ENCODE assay signal across 11 cellular contexts in the genomic region with DNA sequence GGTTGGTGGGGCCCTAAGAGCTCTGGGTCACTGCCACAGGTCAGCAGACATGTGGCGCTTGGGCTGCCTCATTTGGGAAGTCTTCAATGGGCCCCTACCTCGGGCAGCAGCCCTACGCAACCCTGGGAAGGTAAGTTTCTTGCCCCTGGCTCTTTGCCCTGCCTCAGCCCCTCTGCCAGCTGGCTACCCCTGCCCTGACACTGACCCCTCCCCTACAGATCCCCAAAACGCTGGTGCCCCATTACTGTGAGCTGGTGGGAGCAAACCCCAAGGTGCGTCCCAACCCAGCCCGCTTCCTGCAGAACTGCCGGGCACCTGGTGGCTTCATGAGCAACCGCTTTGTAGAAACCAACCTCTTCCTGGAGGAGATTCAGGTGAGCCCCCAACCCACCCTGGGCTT. TPM values are rescaled to one million over a fixed set of nuclear protein-coding genes. Genes with fewer than 3 reads are reported as not detected.
A peak's percentile ranks its signal among the peaks of the same experiment; 100 is the strongest.
DNase-seq lines count a peak whose midpoint lies in the region; ATAC-seq and TF ChIP-seq lines count a peak whose summit lies in the region.
"Had no signal": no experiment of that assay in that cellular context is flagged by ENCODE, and none has a peak within 500 bp of the region (broad histone marks: within the 10 kb centered on the region; RNA-seq: fewer than 3 reads in every experiment).

No MANE protein-coding gene starts in this region.

- H3K36me3 Mint-ChIP-seq in activated naive CD4-positive, alpha-beta T cell treated with anti-CD3 and anti-CD28 coated beads, Interleukin-2, amount 50 U/mL, for 24 hours, result no peaks in the 10 kb centered on the region
- H3K36me3 Mint-ChIP-seq in WTC11, result peaks cover 19% of the 10 kb centered on the region

- ATAC-seq in WTC11, result no peak
- ATAC-seq: Panc1 had no signal

- no peaks in the 10 kb centered on the region for H3K27me3 Mint-ChIP-seq in activated naive CD4-positive, alpha-beta T cell treated with anti-CD3 and anti-CD28 coated beads, Interleukin-2, amount 50 U/mL, for 24 hours
- peaks cover 11% of the 10 kb centered on the region for H3K27me3 Mint-ChIP-seq in WTC11 (ENCODE audit: low read depth)

- H3K27me3 ChIP-seq in tibial artery, result no peaks in the 10 kb centered on the region
- H3K27me3 ChIP-seq: vagina had no signal

- DNase-seq in activated naive CD4-positive, alpha-beta T cell treated with anti-CD3 and anti-CD28 coated beads, Interleukin-2, amount 50 U/mL, for 16 hours, result no peak
- no peak for DNase-seq in WTC11 (ENCODE audit: low spot score)
- DNase-seq in islet precursor cell, result peak; percentile 42
- no peak for DNase-seq in tibial artery
- no peak for DNase-seq in UCSD-AML1 (lab: John Stamatoyannopoulos, UW; ENCODE audit: unreplicated experiment)
- no peak for DNase-seq in OCI-M2 (lab: John Stamatoyannopoulos, UW; ENCODE audit: unreplicated experiment)
- no peak for DNase-seq in stimulated activated CD4-positive, alpha-beta T cell treated with anti-CD3 and anti-CD28 coated beads, Interleukin-1b, Interleukin-23, amount 100 ng/mL, for 48 hours
- DNase-seq: activated effector memory CD4-positive, alpha-beta T cell treated with anti-CD3 and anti-CD28 coated beads, Interleukin-2, amount 50 U/mL, for 16 hours had no signal

- peak overlapping the region; percentile 90 for H3K27ac ChIP-seq in tibial artery

- intact Hi-C loops in tibial artery (cut with DNase I; ENCODE audit: low total_unique reads), result loop anchor here (5.0 kb wide), 1 partner anchor 86 kb away; a partner anchor contains a TSS

- POLR2A ChIA-PET in WTC11 (lab: Charles Lee), result no interaction called here

- H3K4me1 Mint-ChIP-seq in activated naive CD4-positive, alpha-beta T cell treated with anti-CD3 and anti-CD28 coated beads, Interleukin-2, amount 50 U/mL, for 24 hours, result peaks cover 57% of the 10 kb centered on the region
- peaks cover 16% of the 10 kb centered on the region for H3K4me1 Mint-ChIP-seq in WTC11

- no peak overlapping the region for H3K4me3 ChIP-seq in tibial artery

- no peak overlapping the region for H3K27ac Mint-ChIP-seq in activated naive CD4-positive, alpha-beta T cell treated with anti-CD3 and anti-CD28 coated beads, Interleukin-2, amount 50 U/mL, for 24 hours
- H3K27ac Mint-ChIP-seq in WTC11, result no peak overlapping the region

- H3K36me3 ChIP-seq in tibial artery, result peaks cover 22 to 58% (median 33%) of the 10 kb centered on the region in 3 donors

- no peaks in the 10 kb centered on the region for H3K9me3 ChIP-seq in tibial artery
- H3K9me3 ChIP-seq: vagina had no signal

- TF ChIP-seq CTCF in WTC11 (IDR thresholded peaks at IDR 0.05) (no peak), tibial artery (IDR thresholded peaks at IDR 0.05) (no peak)

- H3K4me3 Mint-ChIP-seq in activated naive CD4-positive, alpha-beta T cell treated with anti-CD3 and anti-CD28 coated beads, Interleukin-2, amount 50 U/mL, for 24 hours, result peak overlapping the region; percentile 64
- H3K4me3 Mint-ChIP-seq in WTC11, result peak overlapping the region; percentile 72; the same call in 1 of the 2 replicates

- H3K9me3 Mint-ChIP-seq in activated naive CD4-positive, alpha-beta T cell treated with anti-CD3 and anti-CD28 coated beads, Interleukin-2, amount 50 U/mL, for 24 hours, result no peaks in the 10 kb centered on the region
- no peaks in the 10 kb centered on the region for H3K9me3 Mint-ChIP-seq in WTC11

- H3K4me1 ChIP-seq in tibial artery, result peaks cover 4 to 27% (median 21%) of the 10 kb centered on the region in 4 donors

- CTCF ChIA-PET in WTC11 (lab: Charles Lee), result interaction anchor here (3.3 kb wide), 1 partner anchor 14 kb away, joined by 27 read pairs; no protein-coding TSS in a partner anchor

TF ChIP-seq in WTC11, 78 proteins besides CTCF, POLR2A, EP300 and RAD21:
- TF ChIP-seq, protein P1, sequence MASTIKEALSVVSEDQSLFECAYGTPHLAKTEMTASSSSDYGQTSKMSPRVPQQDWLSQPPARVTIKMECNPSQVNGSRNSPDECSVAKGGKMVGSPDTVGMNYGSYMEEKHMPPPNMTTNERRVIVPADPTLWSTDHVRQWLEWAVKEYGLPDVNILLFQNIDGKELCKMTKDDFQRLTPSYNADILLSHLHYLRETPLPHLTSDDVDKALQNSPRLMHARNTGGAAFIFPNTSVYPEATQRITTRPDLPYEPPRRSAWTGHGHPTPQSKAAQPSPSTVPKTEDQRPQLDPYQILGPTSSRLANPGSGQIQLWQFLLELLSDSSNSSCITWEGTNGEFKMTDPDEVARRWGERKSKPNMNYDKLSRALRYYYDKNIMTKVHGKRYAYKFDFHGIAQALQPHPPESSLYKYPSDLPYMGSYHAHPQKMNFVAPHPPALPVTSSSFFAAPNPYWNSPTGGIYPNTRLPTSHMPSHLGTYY (CRISPR knock-in tag; IDR thresholded peaks at IDR 0.05), result no peak
- no peak for TF ChIP-seq ZNF416 (CRISPR knock-in tag; IDR thresholded peaks at IDR 0.05)
- TF ChIP-seq, protein P2, sequence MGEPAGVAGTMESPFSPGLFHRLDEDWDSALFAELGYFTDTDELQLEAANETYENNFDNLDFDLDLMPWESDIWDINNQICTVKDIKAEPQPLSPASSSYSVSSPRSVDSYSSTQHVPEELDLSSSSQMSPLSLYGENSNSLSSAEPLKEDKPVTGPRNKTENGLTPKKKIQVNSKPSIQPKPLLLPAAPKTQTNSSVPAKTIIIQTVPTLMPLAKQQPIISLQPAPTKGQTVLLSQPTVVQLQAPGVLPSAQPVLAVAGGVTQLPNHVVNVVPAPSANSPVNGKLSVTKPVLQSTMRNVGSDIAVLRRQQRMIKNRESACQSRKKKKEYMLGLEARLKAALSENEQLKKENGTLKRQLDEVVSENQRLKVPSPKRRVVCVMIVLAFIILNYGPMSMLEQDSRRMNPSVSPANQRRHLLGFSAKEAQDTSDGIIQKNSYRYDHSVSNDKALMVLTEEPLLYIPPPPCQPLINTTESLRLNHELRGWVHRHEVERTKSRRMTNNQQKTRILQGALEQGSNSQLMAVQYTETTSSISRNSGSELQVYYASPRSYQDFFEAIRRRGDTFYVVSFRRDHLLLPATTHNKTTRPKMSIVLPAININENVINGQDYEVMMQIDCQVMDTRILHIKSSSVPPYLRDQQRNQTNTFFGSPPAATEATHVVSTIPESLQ (CRISPR knock-in tag; IDR thresholded peaks at IDR 0.05), result no peak
- no peak for TF ChIP-seq HMGA2 (CRISPR knock-in tag; IDR thresholded peaks at IDR 0.05)
- TF ChIP-seq, protein P3, sequence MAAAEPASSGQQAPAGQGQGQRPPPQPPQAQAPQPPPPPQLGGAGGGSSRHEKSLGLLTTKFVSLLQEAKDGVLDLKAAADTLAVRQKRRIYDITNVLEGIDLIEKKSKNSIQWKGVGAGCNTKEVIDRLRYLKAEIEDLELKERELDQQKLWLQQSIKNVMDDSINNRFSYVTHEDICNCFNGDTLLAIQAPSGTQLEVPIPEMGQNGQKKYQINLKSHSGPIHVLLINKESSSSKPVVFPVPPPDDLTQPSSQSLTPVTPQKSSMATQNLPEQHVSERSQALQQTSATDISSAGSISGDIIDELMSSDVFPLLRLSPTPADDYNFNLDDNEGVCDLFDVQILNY (CRISPR knock-in tag; IDR thresholded peaks at IDR 0.05), result no peak
- TF ChIP-seq ZNF219 (CRISPR knock-in tag; IDR thresholded peaks at IDR 0.05; ENCODE audit: borderline replicate concordance), result no peak
- no peak for TF ChIP-seq SOX15 (CRISPR knock-in tag; IDR thresholded peaks at IDR 0.05)

RNA-seq across cellular contexts. Expression of a gene that starts 1.9 kb away (rescaled TPM):
- total RNA-seq in WTC11 (2021), result 69.6 to 76.8 TPM (median 73.0 TPM) in 3 replicates

RNA-seq across cellular contexts. Expression of a gene that starts 27.9 kb away (rescaled TPM):
- 1,830 to 2,350 TPM (median 2,261 TPM) in 3 replicates for total RNA-seq in WTC11 (2021)

RNA-seq across cellular contexts. Expression of a gene that starts 31.4 kb away (rescaled TPM):
- 15.9 to 23.6 TPM (median 20.7 TPM) in 3 replicates for total RNA-seq in WTC11 (2021)

RNA-seq across cellular contexts. Expression of a gene that starts 43.5 kb away (rescaled TPM):
- 54.8 to 70.9 TPM (median 55.7 TPM) in 3 replicates for total RNA-seq in WTC11 (2021)

RNA-seq across cellular contexts. Expression of a gene that starts 45.6 kb away (rescaled TPM):
- total RNA-seq in WTC11 (2021), result 13.3 to 17.5 TPM (median 16.7 TPM) in 3 replicates
